Comparison of ENCODE assay signal across 26 cellular contexts in genomic region chr5:9466677-9467076, GRCh38.
DNase-seq lines count a peak whose midpoint lies in the region; ATAC-seq and TF ChIP-seq lines count a peak whose summit lies in the region.
"Had no signal": no experiment of that assay in that cellular context is flagged by ENCODE, and none has a peak within 500 bp of the region (broad histone marks: within the 10 kb centered on the region; RNA-seq: fewer than 3 reads in every experiment).

No MANE protein-coding gene starts in this region.

- H3F3A ChIP-seq in GM23248 (ENCODE audit: insufficient read depth): peaks cover 26% of the 10 kb centered on the region

- H3K4me1 ChIP-seq in GM23248 (ENCODE audit: insufficient read depth) (peaks cover 24% of the 10 kb centered on the region), mammary epithelial cell (ENCODE audit: insufficient read depth, low read length) (peaks cover 32% of the 10 kb centered on the region), mesenchymal stem cell (ENCODE audit: control insufficient read depth, insufficient read depth, low read depth, low read length) (peaks cover 6% of the 10 kb centered on the region), vagina (peaks cover 15% of the 10 kb centered on the region), left ventricle myocardium inferior (peaks cover 8% of the 10 kb centered on the region)
- no peaks in the 10 kb centered on the region for H3K4me1 ChIP-seq in CD8-positive, alpha-beta memory T cell (ENCODE audit: insufficient read depth, low read length)
- H3K4me1 ChIP-seq: gastroesophageal sphincter, transverse colon had no signal

- ATAC-seq in GM19395 (IDR thresholded peaks at IDR 0.05; ENCODE audit: unreplicated experiment): no peak
- ATAC-seq: gastroesophageal sphincter; naive thymus-derived CD4-positive, alpha-beta T cell; stimulated activated naive CD8-positive, alpha-beta T cell treated with anti-CD3 and anti-CD28 coated beads, Interleukin-15, amount 100 ng/mL, for 72 hours had no signal

- peaks cover 0 to 6% (median 5%) of the 10 kb centered on the region in 5 donors for H3K9me3 Mint-ChIP-seq in CD8-positive, alpha-beta memory T cell
- H3K9me3 Mint-ChIP-seq: stimulated activated naive CD8-positive, alpha-beta T cell treated with anti-CD3 and anti-CD28 coated beads, Interleukin-15, amount 100 ng/mL, for 72 hours had no signal

- H2AK5ac ChIP-seq in mesenchymal stem cell (ENCODE audit: low read length, severe bottlenecking): no peak overlapping the region

- H3K23ac ChIP-seq in mesenchymal stem cell (ENCODE audit: low read length in 2 of 2): no peak overlapping the region

- 7 to 17% methylated on average over 1 of the region's 1 CpG for WGBS in GM23248 (ENCODE audit: low coverage in 1 of 2, low lambda C conversion rate in 2 of 2, missing lambda C conversion rate in 2 of 2), 2 experiments
- WGBS in mammary epithelial cell (ENCODE audit: low coverage, missing lambda C conversion rate): 10% methylated on average over 1 of the region's 1 CpG
- WGBS in mesenchymal stem cell: no CpG with 5 or more reads among the region's 1 CpG

- TF ChIP-seq POLR2A in vagina (IDR thresholded peaks at IDR 0.05): no peak

- H4K20me1 ChIP-seq in GM23248 (ENCODE audit: insufficient read depth): no peaks in the 10 kb centered on the region
- H4K20me1 ChIP-seq in mammary epithelial cell (ENCODE audit: insufficient read depth, low read length): no peaks in the 10 kb centered on the region

- no peaks in the 10 kb centered on the region for H3K4me1 Mint-ChIP-seq in CD8-positive, alpha-beta memory T cell
- H3K4me1 Mint-ChIP-seq: CD4-positive, CD25-positive, alpha-beta regulatory T cell; naive thymus-derived CD4-positive, alpha-beta T cell; stimulated activated naive CD8-positive, alpha-beta T cell treated with anti-CD3 and anti-CD28 coated beads, Interleukin-15, amount 100 ng/mL, for 72 hours had no signal

- H2BK120ac ChIP-seq in mesenchymal stem cell (ENCODE audit: low read depth, low read length): no peak overlapping the region

- H3K14ac ChIP-seq in mesenchymal stem cell (ENCODE audit: low read length in 2 of 2): no peak overlapping the region

- no peak overlapping the region for H3K27ac Mint-ChIP-seq in CD8-positive, alpha-beta memory T cell
- H3K27ac Mint-ChIP-seq: CD4-positive, CD25-positive, alpha-beta regulatory T cell; naive thymus-derived CD4-positive, alpha-beta T cell; stimulated activated naive CD8-positive, alpha-beta T cell treated with anti-CD3 and anti-CD28 coated beads, Interleukin-15, amount 100 ng/mL, for 72 hours had no signal

- no peak overlapping the region for H3K4me3 Mint-ChIP-seq in CD8-positive, alpha-beta memory T cell
- H3K4me3 Mint-ChIP-seq: CD4-positive, CD25-positive, alpha-beta regulatory T cell; naive thymus-derived CD4-positive, alpha-beta T cell; stimulated activated naive CD8-positive, alpha-beta T cell treated with anti-CD3 and anti-CD28 coated beads, Interleukin-15, amount 100 ng/mL, for 72 hours had no signal

- POLR2A ChIA-PET in CD8-positive, alpha-beta memory T cell (lab: Charles Lee): no interaction called here

- 0 out of 2 replicates have a peak overlapping the region, but pooled peaks have one; percentile 7 for H3K4me3 ChIP-seq in GM23248
- no peak overlapping the region for H3K4me3 ChIP-seq in mammary epithelial cell (replicated peaks in 1 of 3; ENCODE audit: insufficient read depth in 1 of 3, low read depth in 2 of 3, low read length in 3 of 3)
- no peak overlapping the region for H3K4me3 ChIP-seq in mesenchymal stem cell (ENCODE audit: insufficient read depth in 1 of 2, low read depth in 1 of 2, low read length in 2 of 2)
- no peak overlapping the region for H3K4me3 ChIP-seq in vagina
- no peak overlapping the region for H3K4me3 ChIP-seq in left ventricle myocardium inferior
- no peak overlapping the region for H3K4me3 ChIP-seq in CD8-positive, alpha-beta memory T cell (ENCODE audit: low read length)
- H3K4me3 ChIP-seq: gastroesophageal sphincter, transverse colon had no signal

- no peak for TF ChIP-seq CTCF in mammary epithelial cell (conservative IDR thresholded peaks at IDR 0.05 in 1 of 2, IDR thresholded peaks at IDR 0.05 in 1 of 2; ENCODE audit: extremely low read depth in 1 of 2, insufficient read depth in 1 of 2, low read depth in 1 of 2, low read length in 2 of 2)
- no peak for TF ChIP-seq CTCF in vagina (IDR thresholded peaks at IDR 0.05)
- TF ChIP-seq CTCF in left ventricle myocardium inferior (IDR thresholded peaks at IDR 0.05; ENCODE audit: borderline replicate concordance): no peak

- intact Hi-C loops in mammary epithelial cell (cut with micrococcal nuclease) (loop anchor here (1.0 kb wide), 1 partner anchor 26 kb away; no protein-coding TSS in a partner anchor), vagina (cut with DNase I) (no loop called here), left ventricle myocardium inferior (cut with micrococcal nuclease) (no loop called here)

- no peak overlapping the region for H2BK5ac ChIP-seq in mesenchymal stem cell (ENCODE audit: low read depth, low read length, poor library complexity, severe bottlenecking)

- H2BK15ac ChIP-seq in mesenchymal stem cell (ENCODE audit: low read depth, poor library complexity, severe bottlenecking): no peak overlapping the region

- no peak overlapping the region for H4K8ac ChIP-seq in mesenchymal stem cell (ENCODE audit: low read length)

- H4K91ac ChIP-seq in mesenchymal stem cell (ENCODE audit: low read length): no peak overlapping the region

- dilution Hi-C loops in mammary epithelial cell (cut with HindIII; ENCODE audit: low sequenced_read_pairs): no loop called here

- H3K36me3 ChIP-seq in GM23248 (ENCODE audit: low read depth) (no peaks in the 10 kb centered on the region), mammary epithelial cell (ENCODE audit: insufficient read depth, low read length) (no peaks in the 10 kb centered on the region), mesenchymal stem cell (ENCODE audit: control insufficient read depth in 1 of 2, insufficient read depth in 2 of 2, low read depth in 1 of 2, low read length in 2 of 2) (no peaks in the 10 kb centered on the region), vagina (no peaks in the 10 kb centered on the region), left ventricle myocardium inferior (no peaks in the 10 kb centered on the region)
- no peaks in the 10 kb centered on the region for H3K36me3 ChIP-seq in CD8-positive, alpha-beta memory T cell (ENCODE audit: insufficient read depth, low read length)
- H3K36me3 ChIP-seq: brain microvascular endothelial cell, gastroesophageal sphincter, transverse colon had no signal

- H3K27ac ChIP-seq in GM23248 (peak overlapping the region; percentile 88), mammary epithelial cell (ENCODE audit: insufficient read depth, low read depth, low read length) (peak overlapping the region; percentile 82), mesenchymal stem cell (ENCODE audit: low read length, poor library complexity, severe bottlenecking) (peak overlapping the region; percentile 81), vagina (peak overlapping the region; percentile 47), left ventricle myocardium inferior (replicated peaks) (no peak overlapping the region)
- H3K27ac ChIP-seq in CD8-positive, alpha-beta memory T cell (ENCODE audit: low read depth, low read length): no peak overlapping the region
- H3K27ac ChIP-seq: gastroesophageal sphincter, VCaP had no signal

- in situ Hi-C loops in GM23248 (cut with MboI): no loop called here
- in situ Hi-C loops in mammary epithelial cell (cut with MboI; ENCODE audit: low sequenced_read_pairs in 2 of 2): no loop called here

- no peaks in the 10 kb centered on the region for H3K9me2 ChIP-seq in GM23248 (ENCODE audit: insufficient read depth)

- peaks cover 31% of the 10 kb centered on the region for H3K79me1 ChIP-seq in mesenchymal stem cell (replicated peaks; ENCODE audit: low read length, poor library complexity, severe bottlenecking)

- no peaks in the 10 kb centered on the region for H3K36me3 Mint-ChIP-seq in CD8-positive, alpha-beta memory T cell
- H3K36me3 Mint-ChIP-seq: CD4-positive, CD25-positive, alpha-beta regulatory T cell; naive thymus-derived CD4-positive, alpha-beta T cell had no signal

- no peaks in the 10 kb centered on the region for H3K27me3 Mint-ChIP-seq in CD8-positive, alpha-beta memory T cell
- H3K27me3 Mint-ChIP-seq: CD4-positive, CD25-positive, alpha-beta regulatory T cell; naive thymus-derived CD4-positive, alpha-beta T cell; stimulated activated naive CD8-positive, alpha-beta T cell treated with anti-CD3 and anti-CD28 coated beads, Interleukin-15, amount 100 ng/mL, for 72 hours had no signal

- H3K9ac ChIP-seq in GM23248: no peak overlapping the region
- H3K9ac ChIP-seq in mammary epithelial cell (ENCODE audit: insufficient read depth, low read length): no peak overlapping the region
- peak overlapping the region; percentile 80 for H3K9ac ChIP-seq in mesenchymal stem cell (ENCODE audit: low read length)

- peak overlapping the region; percentile 82 for H3K4me2 ChIP-seq in GM23248 (ENCODE audit: unreplicated experiment)
- H3K4me2 ChIP-seq in mammary epithelial cell (ENCODE audit: insufficient read depth, low read depth, low read length): peak overlapping the region; percentile 78
- H3K4me2 ChIP-seq in mesenchymal stem cell (ENCODE audit: low read length, poor library complexity, severe bottlenecking): no peak overlapping the region

- no TSS peak for BruUV-seq in mammary epithelial cell (replicated peaks; lab: Mats Ljungman, UMichigan)

- no peak overlapping the region for H3K18ac ChIP-seq in mesenchymal stem cell (ENCODE audit: low read depth in 1 of 2, low read length in 2 of 2)

- CTCF ChIA-PET in mammary epithelial cell (lab: Charles Lee; ENCODE audit: low non-redundant PET): interaction anchor here (0.6 kb wide), 1 partner anchor 298 kb away, joined by 4 read pairs; no protein-coding TSS in a partner anchor
- CTCF ChIA-PET in CD8-positive, alpha-beta memory T cell (lab: Charles Lee): no interaction called here

- no peak overlapping the region for H3K4ac ChIP-seq in mesenchymal stem cell (ENCODE audit: low read depth in 1 of 2, low read length in 2 of 2)

- peaks cover 28% of the 10 kb centered on the region; the same call in 1 of the 2 replicates for H3K79me2 ChIP-seq in GM23248 (ENCODE audit: insufficient read depth)
- no peaks in the 10 kb centered on the region for H3K79me2 ChIP-seq in mammary epithelial cell (ENCODE audit: insufficient read depth, low read length)

- no peaks in the 10 kb centered on the region for H3K9me3 ChIP-seq in GM23248 (ENCODE audit: low read depth)
- H3K9me3 ChIP-seq in mammary epithelial cell (replicated peaks; ENCODE audit: insufficient read depth, low read length): no peaks in the 10 kb centered on the region
- H3K9me3 ChIP-seq in mesenchymal stem cell (ENCODE audit: control insufficient read depth, low read length): no peaks in the 10 kb centered on the region
- no peaks in the 10 kb centered on the region for H3K9me3 ChIP-seq in vagina
- H3K9me3 ChIP-seq in left ventricle myocardium inferior (replicated peaks): peaks cover 4% of the 10 kb centered on the region
- no peaks in the 10 kb centered on the region for H3K9me3 ChIP-seq in CD8-positive, alpha-beta memory T cell (ENCODE audit: low read length)
- H3K9me3 ChIP-seq: gastroesophageal sphincter, transverse colon had no signal

- no peaks in the 10 kb centered on the region for H3K27me3 ChIP-seq in GM23248 (replicated peaks; ENCODE audit: insufficient read depth)
- H3K27me3 ChIP-seq in mammary epithelial cell (ENCODE audit: insufficient read depth, low read length): no peaks in the 10 kb centered on the region
- H3K27me3 ChIP-seq in mesenchymal stem cell (ENCODE audit: control insufficient read depth in 1 of 2, insufficient read depth in 1 of 2, low read length in 2 of 2): no peaks in the 10 kb centered on the region
- no peaks in the 10 kb centered on the region for H3K27me3 ChIP-seq in vagina
- no peaks in the 10 kb centered on the region for H3K27me3 ChIP-seq in left ventricle myocardium inferior (ENCODE audit: low read depth)
- no peaks in the 10 kb centered on the region for H3K27me3 ChIP-seq in CD8-positive, alpha-beta memory T cell (ENCODE audit: insufficient read depth, low read length, poor library complexity, severe bottlenecking)
- H3K27me3 ChIP-seq: brain microvascular endothelial cell, gastroesophageal sphincter, transverse colon had no signal

- DNase-seq in GM23248 (peak; percentile 56), mammary epithelial cell (no peak), mesenchymal stem cell (no peak), vagina (ENCODE audit: extremely low spot score in 2 of 2) (no peak), left ventricle myocardium inferior (no peak)
- no peak for DNase-seq in CD8-positive, alpha-beta memory T cell
- DNase-seq: activated CD4-positive, alpha-beta T cell treated with anti-CD3 and anti-CD28 coated beads for 4 hours; activated CD8-positive, alpha-beta memory T cell treated with anti-CD3 and anti-CD28 coated beads for 24 hours; activated gamma-delta T cell treated with Interleukin-2 at 50 U/mL for 16 hours; activated T-cell treated with anti-CD3 and anti-CD28 coated beads, Interleukin-2, amount 50 U/mL, for 1 hour; brain microvascular endothelial cell; CD4-positive, CD25-positive, alpha-beta regulatory T cell; hippocampal formation; naive thymus-derived CD4-positive, alpha-beta T cell; NCI-H1048; NCI-H1694; NCI-H2171; NCI-H510A; PC-3; Right ventricle myocardium superior; stimulated activated CD8-positive, alpha-beta memory T cell treated with anti-CD3 and anti-CD28 coated beads, Interleukin-4, amount 100 ng/mL, for 48 hours; stimulated activated naive CD8-positive, alpha-beta T cell treated with anti-CD3 and anti-CD28 coated beads, Interleukin-15, amount 100 ng/mL, for 72 hours; transverse colon had no signal

- H2BK12ac ChIP-seq in mesenchymal stem cell (ENCODE audit: low read length in 2 of 2): no peak overlapping the region

- 0 out of 2 replicates have a peak overlapping the region, but pooled peaks have one; percentile 37 for H2AFZ ChIP-seq in GM23248
- H2AFZ ChIP-seq in mammary epithelial cell (ENCODE audit: low read depth, low read length): peak overlapping the region; percentile 82
- H2AFZ ChIP-seq in mesenchymal stem cell (ENCODE audit: low read depth, low read length): no peak overlapping the region

Comparison
In these comparisons a context has a peak if more than half of its experiments do, and no peak if none do; other contexts are left out.
1. H3K27ac ChIP-seq: peak in GM23248 (single experiment), mammary epithelial cell (single experiment), mesenchymal stem cell (single experiment) and vagina (single experiment); none in left ventricle myocardium inferior (single experiment) and CD8-positive, alpha-beta memory T cell (single experiment).